17 cellular contexts compared by ENCODE assay signal in genomic region chr7:158579662-158580646, GRCh38. TPM values are rescaled to one million over a fixed set of nuclear protein-coding genes. Genes with fewer than 3 reads are reported as not detected.
A peak's percentile ranks its signal among the peaks of the same experiment; 100 is the strongest.
DNase-seq lines count a peak whose midpoint lies in the region; ATAC-seq and TF ChIP-seq lines count a peak whose summit lies in the region.
"Had no signal": no experiment of that assay in that cellular context is flagged by ENCODE, and none has a peak within 500 bp of the region (broad histone marks: within the 10 kb centered on the region; RNA-seq: fewer than 3 reads in every experiment).

No MANE protein-coding gene starts in this region.

- no peaks in the 10 kb centered on the region for H3K4me1 ChIP-seq in HEK293 (ENCODE audit: control insufficient read depth, insufficient read depth, low read length)
- peaks cover 52% of the 10 kb centered on the region for H3K4me1 ChIP-seq in body of pancreas
- H3K4me1 ChIP-seq in trophoblast cell (ENCODE audit: control insufficient read depth in 1 of 2, insufficient read depth in 2 of 2, low read length in 2 of 2): no peaks in the 10 kb centered on the region

- peaks cover 29% of the 10 kb centered on the region for H3K4me1 Mint-ChIP-seq in Calu3 (ENCODE audit: low read depth, unreplicated experiment)

- H3K23ac ChIP-seq in trophoblast cell (ENCODE audit: low read length): no peak overlapping the region

- intact Hi-C loops in Calu3 (cut with micrococcal nuclease; ENCODE audit: unreplicated experiment) (loop anchor here (10.0 kb wide), 1 partner anchor 145 kb away; no protein-coding TSS in a partner anchor), body of pancreas (cut with DNase I) (no loop called here)

- no peak overlapping the region for H3K4me2 ChIP-seq in trophoblast cell (ENCODE audit: low read length)

- 0 out of 2 replicates have a peak, but pooled peaks cover 2% of the 10 kb centered on the region for H3K9me3 ChIP-seq in HEK293 (ENCODE audit: control insufficient read depth, insufficient read depth, low read depth, low read length)
- H3K9me3 ChIP-seq in body of pancreas: no peaks in the 10 kb centered on the region
- peaks cover 8% of the 10 kb centered on the region for H3K9me3 ChIP-seq in trophoblast cell (ENCODE audit: insufficient read depth, low read depth, low read length)

- WGBS in body of pancreas, 2 donors: 74 to 76% methylated on average over 9 of the region's 9 CpGs
- WGBS in trophoblast cell (ENCODE audit: extremely low coverage, insufficient coverage, insufficient read length): no CpG with 5 or more reads among the region's 9 CpGs

- H3K4me3 Mint-ChIP-seq in Calu3 (ENCODE audit: low read depth, unreplicated experiment): no peak overlapping the region
- H3K4me3 Mint-ChIP-seq: CD4-positive, alpha-beta T cell; H9 had no signal

- TF ChIP-seq CTCF in Calu3 (IDR thresholded peaks at IDR 0.05; ENCODE audit: unreplicated experiment): no peak
- TF ChIP-seq CTCF in HEK293 (tag by site-specific recombination; IDR thresholded peaks at IDR 0.05): no peak
- no peak for TF ChIP-seq CTCF in body of pancreas (IDR thresholded peaks at IDR 0.05)

- no peaks in the 10 kb centered on the region for H3K79me1 ChIP-seq in trophoblast cell (ENCODE audit: low read length)

- H2AFZ ChIP-seq in trophoblast cell (ENCODE audit: insufficient read depth, low read length, poor library complexity): no peak overlapping the region

- peak overlapping the region; percentile 36 for H3K9ac ChIP-seq in trophoblast cell (ENCODE audit: low read length)

- H2BK120ac ChIP-seq in trophoblast cell (ENCODE audit: insufficient read depth, low read length, poor library complexity): no peak overlapping the region

- no peak for ATAC-seq in body of pancreas
- no peak for ATAC-seq in HG02763 (IDR thresholded peaks at IDR 0.05; ENCODE audit: unreplicated experiment)
- ATAC-seq: GM12878 had no signal

- no peak overlapping the region for H3K4ac ChIP-seq in trophoblast cell (ENCODE audit: low read depth, low read length)

- H4K12ac ChIP-seq in trophoblast cell (ENCODE audit: low read depth, low read length): no peak overlapping the region

- POLR2A ChIA-PET in HEK293 (lab: Yijun Ruan, JAX): no interaction called here

- H3K36me3 ChIP-seq in HEK293 (ENCODE audit: control insufficient read depth in 2 of 2, insufficient read depth in 1 of 2, low read length in 2 of 2) (no peaks in the 10 kb centered on the region), body of pancreas (replicated peaks in 1 of 2; ENCODE audit: insufficient read depth in 1 of 2, low read depth in 2 of 2) (no peaks in the 10 kb centered on the region), trophoblast cell (ENCODE audit: control insufficient read depth in 1 of 2, insufficient read depth in 2 of 2, low read length in 2 of 2) (no peaks in the 10 kb centered on the region)

- H2AK5ac ChIP-seq in trophoblast cell (ENCODE audit: low read length): no peak overlapping the region

- H2BK5ac ChIP-seq in trophoblast cell (ENCODE audit: low read depth, low read length, poor library complexity): no peak overlapping the region

- H3K27me3 Mint-ChIP-seq in Calu3 (ENCODE audit: unreplicated experiment): peaks cover 2% of the 10 kb centered on the region

- no peaks in the 10 kb centered on the region for H3K27me3 ChIP-seq in body of pancreas
- no peaks in the 10 kb centered on the region for H3K27me3 ChIP-seq in trophoblast cell (ENCODE audit: insufficient read depth, low read length)

- no peak overlapping the region for H4K8ac ChIP-seq in trophoblast cell (ENCODE audit: low read depth, low read length)

- no peak overlapping the region for H3K27ac ChIP-seq in HEK293 (ENCODE audit: extremely low read depth, low read depth, low read length)
- peak overlapping the region; percentile 78 to 92 (median 86) for H3K27ac ChIP-seq in body of pancreas
- no peak overlapping the region for H3K27ac ChIP-seq in trophoblast cell (ENCODE audit: low read depth, low read length)
- H3K27ac ChIP-seq: C4-2B had no signal

- H3K9me3 Mint-ChIP-seq in Calu3 (ENCODE audit: low read depth, unreplicated experiment): no peaks in the 10 kb centered on the region

- no peak for DNase-seq in Calu3
- DNase-seq in body of pancreas: no peak
- no peak for DNase-seq in trophoblast cell
- DNase-seq in ACHN: no peak
- no peak for DNase-seq in middle frontal gyrus (ENCODE audit: extremely low spot score, low spot score)
- DNase-seq: AML-193; Caco-2; CD4-positive, alpha-beta T cell; DMS153; DND-41; EL; H9 had no signal

- in situ Hi-C loops in ACHN (cut with HindIII; ENCODE audit: low pct_ligation_motif_present, low pct_unique_long_range_greater_than_20kb, low sequenced_read_pairs): no loop called here

- no TSS peak for BruUV-seq in Calu3 (replicated peaks; lab: Mats Ljungman, UMichigan)

- no peaks in the 10 kb centered on the region for H3K79me2 ChIP-seq in trophoblast cell (ENCODE audit: control insufficient read depth, insufficient read depth, low read length, poor library complexity)

- no peak overlapping the region for H4K91ac ChIP-seq in trophoblast cell (ENCODE audit: low read depth, low read length)

- CTCF ChIA-PET in Calu3 (lab: Charles Lee) (no interaction called here), HEK293 (lab: Yijun Ruan, JAX) (no interaction called here)

- H3K14ac ChIP-seq in trophoblast cell (ENCODE audit: low read length): no peak overlapping the region

- H3K36me3 Mint-ChIP-seq in Calu3 (ENCODE audit: insufficient read depth, unreplicated experiment): peaks cover 5% of the 10 kb centered on the region

- H2BK12ac ChIP-seq in trophoblast cell (ENCODE audit: low read length): no peak overlapping the region

- H3K27ac Mint-ChIP-seq in Calu3 (ENCODE audit: unreplicated experiment): peak overlapping the region; percentile 91
- H3K27ac Mint-ChIP-seq: CD4-positive, alpha-beta T cell; H9 had no signal

- no peak overlapping the region for H3K4me3 ChIP-seq in HEK293 (ENCODE audit: low read depth, low read length)
- H3K4me3 ChIP-seq in body of pancreas: no peak overlapping the region
- H3K4me3 ChIP-seq in trophoblast cell (ENCODE audit: low read depth, low read length): no peak overlapping the region
- H3K4me3 ChIP-seq: GM12878 had no signal

- no peak for TF ChIP-seq POLR2A in body of pancreas (IDR thresholded peaks at IDR 0.05)

- no peak overlapping the region for H3K18ac ChIP-seq in trophoblast cell (ENCODE audit: low read length)

TF ChIP-seq in HEK293, 187 proteins besides CTCF, POLR2A, EP300 and RAD21:
- TF ChIP-seq SETDB1 (IDR thresholded peaks at IDR 0.05; ENCODE audit: insufficient read length, low read length): peak; percentile 88
- peak; percentile 94; the same call in 1 of the 2 replicates for TF ChIP-seq TRIM28 (IDR thresholded peaks at IDR 0.05; ENCODE audit: borderline replicate concordance, low read length)
- no peak for TF ChIP-seq ZNF280C (tag by site-specific recombination; IDR thresholded peaks at IDR 0.05)

RNA-seq across cellular contexts. Expression of gene PTPRN2, which starts 7.7 kb away (rescaled TPM):
- 1.9 and 2.0 TPM in 2 replicates for total RNA-seq in Calu3 (2022)
- total RNA-seq in body of pancreas: 10 to 100 TPM; 31.6 to 76.1 TPM
- not detected in 2 replicates for polyA plus RNA-seq in trophoblast cell (2013)
- total RNA-seq: G401, GM12878 had no signal

Comparison
In these comparisons a context has a peak if more than half of its experiments do, and no peak if none do; other contexts are left out.
1. H3K27ac ChIP-seq: peak in body of pancreas (4 of 4); none in HEK293 (single experiment) and trophoblast cell (single experiment).
2. RNA of gene PTPRN2, which starts 7.7 kb away (total RNA-seq): 31.6 to 76.1 TPM in body of pancreas; 1.9 to 2.0 TPM in Calu3; every median in the first group is over 10 times any median in the second.